Comparison of ENCODE assay signal across 23 cellular contexts in the genomic region with DNA sequence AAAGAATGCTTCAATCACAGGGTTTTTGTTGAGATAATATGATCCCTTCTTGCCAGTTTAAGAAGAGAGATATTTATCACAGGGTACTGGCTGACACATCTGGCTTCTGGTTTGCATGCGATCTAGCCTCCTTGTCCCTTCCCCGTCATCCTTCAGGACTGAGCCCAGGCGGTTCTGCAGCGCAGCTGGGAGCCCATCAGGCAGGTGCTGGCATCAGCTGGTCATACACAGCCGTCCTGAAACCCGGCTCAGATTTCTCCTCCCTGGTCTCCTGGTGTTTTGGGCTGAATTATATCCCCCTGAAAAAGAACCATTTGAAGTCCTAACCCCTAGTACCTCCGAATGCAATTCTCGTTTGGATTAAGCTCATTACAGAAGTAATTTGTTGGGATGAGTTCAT.
DNase-seq lines count a peak whose midpoint lies in the region; ATAC-seq and TF ChIP-seq lines count a peak whose summit lies in the region.
"Had no signal": no experiment of that assay in that cellular context is flagged by ENCODE, and none has a peak within 500 bp of the region (broad histone marks: within the 10 kb centered on the region; RNA-seq: fewer than 3 reads in every experiment).

No MANE protein-coding gene starts in this region.

- no peak overlapping the region for H3K9ac ChIP-seq in endodermal cell (ENCODE audit: extremely low read depth, low read length, poor library complexity, severe bottlenecking)
- H3K9ac ChIP-seq: BLaER1 treated with 17β-estradiol and CSF1 and Interleukin-3, amounts not matched to agents 10 nM and 100 nM had no signal

- CTCF ChIA-PET in Calu3 (lab: Charles Lee) = interaction anchor here (1.1 kb wide), 2 partner anchors 11 to 34 kb away, joined by 3 to 5 read pairs; no protein-coding TSS in a partner anchor

- no peaks in the 10 kb centered on the region for H3K27me3 Mint-ChIP-seq in Calu3 (ENCODE audit: unreplicated experiment)
- H3K27me3 Mint-ChIP-seq in endodermal cell (ENCODE audit: insufficient read depth) = no peaks in the 10 kb centered on the region

- WGBS in endodermal cell (ENCODE audit: insufficient coverage in 1 of 2, insufficient read length in 1 of 2), 2 experiments = 86 to 93% methylated on average over 6 to 8 of the region's 8 CpGs

- H3K4me3 ChIP-seq in endodermal cell (ENCODE audit: low read length) = no peak overlapping the region
- H3K4me3 ChIP-seq: A549; BLaER1 treated with 17β-estradiol and CSF1 and Interleukin-3, amounts not matched to agents 10 nM and 100 nM; SJSA1 had no signal

- H3K36me3 Mint-ChIP-seq in Calu3 (ENCODE audit: insufficient read depth, unreplicated experiment) (peaks cover 13% of the 10 kb centered on the region), endodermal cell (ENCODE audit: low read depth) (no peaks in the 10 kb centered on the region)
- H3K36me3 Mint-ChIP-seq: CD8-positive, alpha-beta memory T cell had no signal

- BruUV-seq in Calu3 (replicated peaks; lab: Mats Ljungman, UMichigan) = no TSS peak

- H3K27ac Mint-ChIP-seq in Calu3 (ENCODE audit: unreplicated experiment) (peak overlapping the region; percentile 34), endodermal cell (no peak overlapping the region)

- no peak overlapping the region for H3K4me3 Mint-ChIP-seq in Calu3 (ENCODE audit: low read depth, unreplicated experiment)
- H3K4me3 Mint-ChIP-seq in endodermal cell = no peak overlapping the region
- H3K4me3 Mint-ChIP-seq: CD8-positive, alpha-beta memory T cell had no signal

- H3K27ac ChIP-seq in endodermal cell (ENCODE audit: low read depth, low read length) = no peak overlapping the region
- H3K27ac ChIP-seq: A549; BLaER1 treated with 17β-estradiol and CSF1 and Interleukin-3, amounts not matched to agents 10 nM and 100 nM; SJSA1 had no signal

- no peaks in the 10 kb centered on the region for H3K9me3 ChIP-seq in endodermal cell (ENCODE audit: control insufficient read depth, low read length)
- H3K9me3 ChIP-seq: A549; BLaER1 treated with 17β-estradiol and CSF1 and Interleukin-3, amounts not matched to agents 10 nM and 100 nM; SJSA1 had no signal

- H3K9me3 Mint-ChIP-seq in Calu3 (ENCODE audit: low read depth, unreplicated experiment) (no peaks in the 10 kb centered on the region), endodermal cell (no peaks in the 10 kb centered on the region)
- H3K9me3 Mint-ChIP-seq: CD8-positive, alpha-beta memory T cell; IgD-negative memory B cell had no signal

- H3K27me3 ChIP-seq in endodermal cell (ENCODE audit: control insufficient read depth, insufficient read depth, low read length, poor library complexity, severe bottlenecking) = no peaks in the 10 kb centered on the region
- H3K27me3 ChIP-seq: SJSA1 had no signal

- no peaks in the 10 kb centered on the region for H3K36me3 ChIP-seq in endodermal cell (ENCODE audit: control insufficient read depth, insufficient read depth, low read length)
- H3K36me3 ChIP-seq: BLaER1 treated with 17β-estradiol and CSF1 and Interleukin-3, amounts not matched to agents 10 nM and 100 nM; SJSA1 had no signal

- DNase-seq in NCI-H2171 treated with DMSO at 0.1 percent for 48 hours (lab: John Stamatoyannopoulos, UW) (peak; percentile 33), NCI-H2171 (lab: John Stamatoyannopoulos, UW) (no peak), Calu3 (no peak), NCI-H2107 treated with DMSO at 0.1 percent for 48 hours (lab: John Stamatoyannopoulos, UW; ENCODE audit: unreplicated experiment) (peak; percentile 45), endodermal cell (peak; percentile 20), ecto neural progenitor cell (ENCODE audit: low spot score) (no peak), SW 1271 (lab: John Stamatoyannopoulos, UW) (no peak)
- DNase-seq: EL, GOT3, Kasumi-1, MM.1S, NCI-H1105 treated with DMSO at 0.1 percent for 48 hours, NCI-H187 treated with DMSO at 0.1 percent for 48 hours, NCI-H226, NCI-H526 treated with DMSO at 0.1 percent for 48 hours, OCI-M1, RPMI8226 had no signal

- intact Hi-C loops in Calu3 (cut with micrococcal nuclease; ENCODE audit: unreplicated experiment) = loop anchor here (5.0 to 10.0 kb wide), 2 partner anchors 40 to 87 kb away; a partner anchor contains a TSS

- H3K4me1 Mint-ChIP-seq in Calu3 (ENCODE audit: low read depth, unreplicated experiment) (peaks cover 36% of the 10 kb centered on the region), endodermal cell (peaks cover 2% of the 10 kb centered on the region)

- ATAC-seq in GM19467 (IDR thresholded peaks at IDR 0.05; ENCODE audit: unreplicated experiment) = no peak
- ATAC-seq: A549 had no signal

- H3K4me1 ChIP-seq in endodermal cell (ENCODE audit: control insufficient read depth, insufficient read depth, low read length) = no peaks in the 10 kb centered on the region
- H3K4me1 ChIP-seq: A549 had no signal

- TF ChIP-seq CTCF in Calu3 (IDR thresholded peaks at IDR 0.05; ENCODE audit: unreplicated experiment) (no peak), endodermal cell (conservative IDR thresholded peaks at IDR 0.05) (no peak)

Comparison
In these comparisons a context has a peak if more than half of its experiments do, and no peak if none do; other contexts are left out.
1. DNase-seq: peak in NCI-H2171 treated with DMSO at 0.1 percent for 48 hours (single experiment), NCI-H2107 treated with DMSO at 0.1 percent for 48 hours (single experiment) and endodermal cell (single experiment); none in NCI-H2171 (single experiment), Calu3 (single experiment), ecto neural progenitor cell (single experiment) and SW 1271 (0 of 2).